8 cellular contexts compared by ENCODE assay signal in genomic region chr11:71446942-71447688, GRCh38. TPM values are rescaled to one million over a fixed set of nuclear protein-coding genes. Genes with fewer than 3 reads are reported as not detected.
DNase-seq lines count a peak whose midpoint lies in the region; ATAC-seq, FAIRE-seq and TF ChIP-seq lines count a peak whose summit lies in the region.

No MANE protein-coding gene starts in this region.

- no peak for FAIRE-seq in H1 (lab: Jason Lieb, UNC)

- H3K4me3 ChIP-seq in Panc1 (ENCODE audit: low read depth in 2 of 2, low read length in 2 of 2), result peak overlapping the region; percentile 85 to 87
- H3K4me3 ChIP-seq in H1 (ENCODE audit: extremely low read depth in 1 of 4, insufficient read depth in 2 of 4, low read depth in 3 of 4, low read length in 4 of 4), result peak overlapping the region; percentile 77 to 98 (median 91)
- peak overlapping the region; percentile 51 to 81 for H3K4me3 ChIP-seq in muscle layer of duodenum (ENCODE audit: low read depth in 1 of 2, low read length in 2 of 2)

- H3K23me2 ChIP-seq in H1 (ENCODE audit: low read depth, low read length), result peaks cover 14% of the 10 kb centered on the region

- H3K36me3 ChIP-seq in Panc1 (ENCODE audit: control insufficient read depth, insufficient read depth, low read length), result peaks cover 2% of the 10 kb centered on the region
- H3K36me3 ChIP-seq in H1 (ENCODE audit: control insufficient read depth in 2 of 4, insufficient read depth in 4 of 4, low read length in 3 of 4), result peaks cover 21 to 52% (median 34%) of the 10 kb centered on the region in 4 experiments
- peaks cover 11 to 22% of the 10 kb centered on the region in 2 donors for H3K36me3 ChIP-seq in muscle layer of duodenum (ENCODE audit: control insufficient read depth in 1 of 2, insufficient read depth in 2 of 2, low read length in 2 of 2)

- H2BK12ac ChIP-seq in H1 (ENCODE audit: low read depth, low read length), result no peak overlapping the region; the same call in 1 of the 2 replicates

- in situ Hi-C loops in Panc1 (cut with HindIII; ENCODE audit: low pct_unique_long_range_greater_than_20kb, low sequenced_read_pairs) (no loop called here), GM13976 (cut with MboI; ENCODE audit: low sequenced_read_pairs, unreplicated experiment) (no loop called here)

- H4K5ac ChIP-seq in H1 (ENCODE audit: insufficient read length, low read depth, low read length), result no peak overlapping the region

- H3K9me3 ChIP-seq in Panc1 (ENCODE audit: control insufficient read depth, insufficient read depth, low read depth, low read length), result peaks cover 7% of the 10 kb centered on the region; the same call in 1 of the 2 replicates
- H3K9me3 ChIP-seq in H1 (ENCODE audit: insufficient read depth in 2 of 2, low read depth in 1 of 2, low read length in 1 of 2), result no peaks in the 10 kb centered on the region
- peaks cover 0 to 3% of the 10 kb centered on the region in 2 donors for H3K9me3 ChIP-seq in muscle layer of duodenum (ENCODE audit: control insufficient read depth in 1 of 2, low read length in 2 of 2)

- peaks cover 5 to 22% of the 10 kb centered on the region in 2 experiments for H4K20me1 ChIP-seq in H1 (replicated peaks in 1 of 2; ENCODE audit: control insufficient read depth in 1 of 2, insufficient read depth in 2 of 2, low read length in 2 of 2)

- no peak overlapping the region for H3K14ac ChIP-seq in H1 (ENCODE audit: insufficient read length)

- WGBS in H1 (ENCODE audit: extremely low coverage in 1 of 2, insufficient coverage in 1 of 2, insufficient read length in 1 of 2, insufficient replicate concordance in 2 of 2, low coverage in 1 of 2, low lambda C conversion rate in 2 of 2, missing lambda C conversion rate in 1 of 2), 2 experiments, result 57% methylated on average over 9 of the region's 9 CpGs; no CpG with 5 or more reads in 1 of the 2 experiments

- no peak for TF ChIP-seq RAD21 in H1 (IDR thresholded peaks at IDR 0.05 in 1 of 2, conservative IDR thresholded peaks at IDR 0.05 in 1 of 2; ENCODE audit: low read depth in 2 of 2, low read length in 2 of 2)

- peak overlapping the region; percentile 75 for H3K4me2 ChIP-seq in H1 (ENCODE audit: insufficient read depth in 1 of 2, low read depth in 2 of 2, low read length in 2 of 2)

- no TSS peak for BruUV-seq in Panc1 (replicated peaks; lab: Mats Ljungman, UMichigan)

- H2BK5ac ChIP-seq in H1 (ENCODE audit: low read depth, low read length), result no peak overlapping the region; the same call in 1 of the 2 replicates

- TF ChIP-seq CTCF in Panc1 (IDR thresholded peaks at IDR 0.05) (no peak), H1 (IDR thresholded peaks at IDR 0.05; ENCODE audit: control extremely low read depth in 1 of 3, insufficient read depth in 1 of 3, low read depth in 1 of 3, low read length in 3 of 3) (no peak), GM13976 (IDR thresholded peaks at IDR 0.05; ENCODE audit: borderline replicate concordance, control extremely low read depth, extremely low read depth, insufficient read depth, missing control alignments) (no peak)

- POLR2A ChIA-PET in Panc1 (lab: Charles Lee), result no interaction called here
- POLR2A ChIA-PET in H1 (lab: Charles Lee; ENCODE audit: partially characterized antibody), result interaction anchor here (0.6 to 2.2 kb wide), 6 partner anchors 8 to 664 kb away, joined by 3 to 5 read pairs (median 4); no protein-coding TSS in a partner anchor

- peaks cover 0 to 53% of the 10 kb centered on the region in 2 experiments; a peak in 3 of 4 replicates for H3K79me2 ChIP-seq in H1 (ENCODE audit: control insufficient read depth in 1 of 2, insufficient read depth in 2 of 2, low read length in 2 of 2)

- H3K79me1 ChIP-seq in H1 (ENCODE audit: low read depth, low read length), result peaks cover 16% of the 10 kb centered on the region

- H4K91ac ChIP-seq in H1 (replicated peaks; ENCODE audit: insufficient read length, low read length), result peak overlapping the region; percentile 61

- no peak for TF ChIP-seq POLR2A in H1 (IDR thresholded peaks at IDR 0.05; ENCODE audit: control extremely low read depth in 1 of 2, low read depth in 2 of 2, low read length in 2 of 2)

- ATAC-seq in Panc1 (no peak), GM18861 (IDR thresholded peaks at IDR 0.05; ENCODE audit: unreplicated experiment) (no peak)

- peak overlapping the region in 2 of 4 experiments; percentile 49 to 63; a peak in 1 of 7 replicates for H3K9ac ChIP-seq in H1 (replicated peaks in 1 of 4; ENCODE audit: extremely low read depth in 1 of 4, low read depth in 3 of 4, low read length in 3 of 4)

- H4K8ac ChIP-seq in H1 (ENCODE audit: extremely low read depth, insufficient read depth, low read length), result no peak overlapping the region

- peak overlapping the region; percentile 40 for H3K27ac ChIP-seq in Panc1 (ENCODE audit: low read length)
- no peak overlapping the region for H3K27ac ChIP-seq in H1 (ENCODE audit: low read depth, low read length)
- no peak overlapping the region for H3K27ac ChIP-seq in muscle layer of duodenum (ENCODE audit: low read length)

- H3K27me3 ChIP-seq in Panc1 (ENCODE audit: control insufficient read depth, insufficient read depth, low read length), result no peaks in the 10 kb centered on the region
- no peaks in the 10 kb centered on the region for H3K27me3 ChIP-seq in H1 (replicated peaks in 1 of 4; ENCODE audit: control insufficient read depth in 3 of 4, extremely low read depth in 1 of 4, insufficient read depth in 3 of 4, low read length in 3 of 4)
- no peaks in the 10 kb centered on the region for H3K27me3 ChIP-seq in muscle layer of duodenum (ENCODE audit: low read depth, low read length)

- peak overlapping the region; percentile 8 for H3K56ac ChIP-seq in H1 (replicated peaks; ENCODE audit: insufficient read length, low read depth, low read length)

- H2BK120ac ChIP-seq in H1 (replicated peaks; ENCODE audit: low read depth, low read length), result no peak overlapping the region

- H2AK5ac ChIP-seq in H1 (ENCODE audit: low read depth, low read length), result no peak overlapping the region

- no peak overlapping the region for H2BK20ac ChIP-seq in H1 (ENCODE audit: low read length)

- H2AFZ ChIP-seq in H1 (ENCODE audit: low read length), result no peak overlapping the region

- H3K4ac ChIP-seq in H1 (replicated peaks; ENCODE audit: insufficient read length, low read depth, low read length), result peak overlapping the region; percentile 6

- H3K23ac ChIP-seq in H1 (ENCODE audit: insufficient read length), result no peak overlapping the region

- H3K4me1 ChIP-seq in Panc1 (ENCODE audit: control insufficient read depth, insufficient read depth, low read length) (peaks cover 26% of the 10 kb centered on the region), H1 (replicated peaks in 1 of 4; ENCODE audit: control insufficient read depth in 3 of 4, insufficient read depth in 4 of 4, low read length in 3 of 4) (peaks cover under 1 to 14% (median 6%) of the 10 kb centered on the region in 4 experiments; a peak in 4 of 7 replicates), muscle layer of duodenum (ENCODE audit: control insufficient read depth in 1 of 2, insufficient read depth in 2 of 2, low read length in 2 of 2) (peaks cover 4 to 19% of the 10 kb centered on the region in 2 donors)

- no peak for TF ChIP-seq EP300 in H1 (IDR thresholded peaks at IDR 0.05; ENCODE audit: borderline replicate concordance in 1 of 2, low read depth in 2 of 2, low read length in 2 of 2)

- H2BK15ac ChIP-seq in H1 (ENCODE audit: low read length), result no peak overlapping the region

- DNase-seq in DMS79 treated with DMSO at 0.1 percent for 48 hours (lab: John Stamatoyannopoulos, UW), result peak; percentile 39
- no peak for DNase-seq in DMS79 (lab: John Stamatoyannopoulos, UW)
- DNase-seq in Panc1 (ENCODE audit: low read depth, low spot score), result no peak
- DNase-seq in H1 (ENCODE audit: low read depth in 1 of 2, low spot score in 2 of 2), result no peak
- no peak for DNase-seq in NCI-H2227 treated with DMSO at 0.1 percent for 48 hours (lab: John Stamatoyannopoulos, UW)
- DNase-seq in GM13976 (ENCODE audit: low spot score), result no peak

- CTCF ChIA-PET in Panc1 (lab: Charles Lee), result interaction anchor here (1.1 kb wide), 1 partner anchor 133 kb away, joined by 3 read pairs; no protein-coding TSS in a partner anchor
- CTCF ChIA-PET in H1 (lab: Charles Lee; ENCODE audit: partially characterized antibody), result interaction anchor here (0.9 to 1.8 kb wide), 7 partner anchors 9 to 192 kb away, joined by 3 to 6 read pairs (median 4); no protein-coding TSS in a partner anchor

- no peak overlapping the region for H3K18ac ChIP-seq in H1 (ENCODE audit: extremely low read depth, low read length)

- intact Hi-C loops in Panc1 (cut with micrococcal nuclease; ENCODE audit: unreplicated experiment), result no loop called here

TF ChIP-seq in H1, 55 proteins besides CTCF, POLR2A, EP300 and RAD21 (continues in another document):
- no peak for TF ChIP-seq JUN (IDR thresholded peaks at IDR 0.05; ENCODE audit: low read depth, low read length)
- no peak for TF ChIP-seq GTF2F1 (IDR thresholded peaks at IDR 0.05; ENCODE audit: borderline replicate concordance, low read depth, low read length)
- no peak for TF ChIP-seq FOSL1 (IDR thresholded peaks at IDR 0.05; ENCODE audit: insufficient read depth, low read depth, low read length)
- TF ChIP-seq POLR2AphosphoS5 (IDR thresholded peaks at IDR 0.05; ENCODE audit: low read depth, low read length), result no peak
- TF ChIP-seq RBBP5 (IDR thresholded peaks at IDR 0.05; ENCODE audit: borderline replicate concordance, low read depth, low read length), result no peak

RNA-seq across cellular contexts. Expression of gene DHCR7, which starts 1.1 kb away (rescaled TPM):
- total RNA-seq in Panc1 (2021; ENCODE audit: unreplicated experiment), result 356 TPM
- 397 TPM for polyA plus RNA-seq in Panc1 (2012; ENCODE audit: insufficient read length)
- total RNA-seq in H1 (2021; fragmentation: NEBNext Ultra II Directional; extraction: Animal tissue kit (Norgen Biotek cat#: 25700)), result 144 and 148 TPM in 2 replicates
- 157 and 196 TPM in 2 replicates for polyA plus RNA-seq in H1 (2011; rRNA removed)
- 108 TPM for polyA plus RNA-seq in H1 (2011; cell fraction: cytosol; rRNA removed)
- 185 TPM for polyA plus RNA-seq in H1 (2011; cell fraction: nucleus; rRNA removed)
- polyA plus RNA-seq in H1 (2012, experiment 1 of 2), result 120 to 136 TPM (median 129 TPM) in 4 replicates
- polyA plus RNA-seq in H1 (2012, experiment 2 of 2), result 170 TPM
- 351 TPM for polyA plus RNA-seq in H1 (2013, experiment 1 of 2)
- 348 TPM for polyA plus RNA-seq in H1 (2013, experiment 2 of 2)
- polyA minus RNA-seq in H1 (2011; rRNA and poly(A)+ RNA removed), result 125 and 139 TPM in 2 replicates
- 116 TPM for polyA minus RNA-seq in H1 (2011; cell fraction: cytosol; rRNA and poly(A)+ RNA removed)
- 56.5 TPM for polyA minus RNA-seq in H1 (2011; cell fraction: nucleus; rRNA and poly(A)+ RNA removed)

RNA-seq across cellular contexts. Expression of gene NADSYN1, which starts 5.9 kb away (rescaled TPM):
- total RNA-seq in Panc1 (2021; ENCODE audit: unreplicated experiment), result 76.1 TPM
- polyA plus RNA-seq in Panc1 (2012; ENCODE audit: insufficient read length), result 69.6 TPM
- 36.2 and 38.3 TPM in 2 replicates for total RNA-seq in H1 (2021; fragmentation: NEBNext Ultra II Directional; extraction: Animal tissue kit (Norgen Biotek cat#: 25700))
- polyA plus RNA-seq in H1 (2011; rRNA removed), result 38.6 and 46.9 TPM in 2 replicates
- polyA plus RNA-seq in H1 (2011; cell fraction: cytosol; rRNA removed), result 47.2 TPM
- polyA plus RNA-seq in H1 (2011; cell fraction: nucleus; rRNA removed), result 123 TPM
- 33.7 to 49.7 TPM (median 43.4 TPM) in 4 replicates for polyA plus RNA-seq in H1 (2012, experiment 1 of 2)
- 35.4 TPM for polyA plus RNA-seq in H1 (2012, experiment 2 of 2)
- 27.1 TPM for polyA plus RNA-seq in H1 (2013, experiment 1 of 2)
- 23.0 TPM for polyA plus RNA-seq in H1 (2013, experiment 2 of 2)
- 51.7 and 52.2 TPM in 2 replicates for polyA minus RNA-seq in H1 (2011; rRNA and poly(A)+ RNA removed)
- 20.0 TPM for polyA minus RNA-seq in H1 (2011; cell fraction: cytosol; rRNA and poly(A)+ RNA removed)
- polyA minus RNA-seq in H1 (2011; cell fraction: nucleus; rRNA and poly(A)+ RNA removed), result 49.1 TPM
